ENCODE assay signal across 8 cellular contexts in genomic region chr5:131263648-131264452, GRCh38. TPM values are rescaled to one million over a fixed set of nuclear protein-coding genes. Genes with fewer than 3 reads are reported as not detected.
DNase-seq lines count a peak whose midpoint lies in the region; ATAC-seq and TF ChIP-seq lines count a peak whose summit lies in the region.

Gene CDC42SE2 (plus strand): TSS chr5:131264053. CDS start chr5:131359494, 95,441 bp downstream.

- H3K36me3 Mint-ChIP-seq in chondrocyte (ENCODE audit: low read depth): no peaks in the 10 kb centered on the region

- no peaks in the 10 kb centered on the region for H3K27me3 ChIP-seq in AG04450 (ENCODE audit: control insufficient read depth, insufficient read depth, low read length)

- peaks cover 25% of the 10 kb centered on the region for H3K4me1 Mint-ChIP-seq in chondrocyte (ENCODE audit: low read depth)

- no peaks in the 10 kb centered on the region for H3K9me3 ChIP-seq in AG04450 (ENCODE audit: control insufficient read depth, insufficient read depth, low read length)

- POLR2A ChIA-PET in AG04450 (lab: Yijun Ruan, JAX): interaction anchor here (0.6 to 1.9 kb wide), 9 partner anchors 14 to 114 kb away, joined by 3 to 7 read pairs (median 4); partner anchors contain the start of gene HINT1

- no peak for TF ChIP-seq CTCF in AG04450 (IDR thresholded peaks at IDR 0.05; ENCODE audit: low read depth, low read length)
- no peak for TF ChIP-seq CTCF in chondrocyte (IDR thresholded peaks at IDR 0.05)

- H3K27ac Mint-ChIP-seq in chondrocyte (ENCODE audit: unreplicated experiment): peak within 1 kb of the TSS; percentile 95

- H3K27ac ChIP-seq in AG04450 (ENCODE audit: low read depth, low read length): peak within 1 kb of the TSS; percentile 49

- CTCF ChIA-PET in AG04450 (lab: Charles Lee): interaction anchor here (0.6 to 2.9 kb wide), 5 partner anchors 9 to 118 kb away, joined by 3 to 12 read pairs (median 4); no protein-coding TSS in a partner anchor

- peak within 1 kb of the TSS; percentile 86 for H3K4me3 ChIP-seq in AG04450 (ENCODE audit: low read depth, low read length)

- no peaks in the 10 kb centered on the region for H3K27me3 Mint-ChIP-seq in chondrocyte (ENCODE audit: low read depth)

- H3K9me3 Mint-ChIP-seq in chondrocyte (ENCODE audit: low read depth): no peaks in the 10 kb centered on the region

- peak within 1 kb of the TSS; percentile 90 for H3K4me3 Mint-ChIP-seq in chondrocyte (ENCODE audit: unreplicated experiment)

- peak; percentile 44 for DNase-seq in AG04450 (ENCODE audit: low read depth, low spot score)
- peak; percentile 85 for DNase-seq in NCI-H345 (lab: John Stamatoyannopoulos, UW)
- peak; percentile 79 for DNase-seq in activated CD4-positive, alpha-beta T cell treated with anti-CD3 and anti-CD28 coated beads for 1 hour
- DNase-seq in chondrocyte (ENCODE audit: low spot score): no peak
- DNase-seq in kidney glomerular epithelial cell (lab: John Stamatoyannopoulos, UW): peak; percentile 66
- DNase-seq in stimulated activated CD4-positive, alpha-beta T cell treated with anti-CD3 and anti-CD28 coated beads, Interleukin-1b, Interleukin-23, amount 100 ng/mL, for 1 hour (ENCODE audit: low read depth in 2 of 2): peak; percentile 61 to 65

- peak; percentile 65 for ATAC-seq in GM18861 (IDR thresholded peaks at IDR 0.05; ENCODE audit: unreplicated experiment)
- peak; percentile 84 for ATAC-seq in HG03097 (IDR thresholded peaks at IDR 0.05; ENCODE audit: low FRiP score, unreplicated experiment)

RNA-seq across cellular contexts. Expression of gene CDC42SE2, which starts in this region (rescaled TPM):
- polyA plus RNA-seq in AG04450 (2011; rRNA removed): 20.6 and 27.4 TPM in 2 replicates
- 12.6 and 23.6 TPM in 2 replicates for polyA minus RNA-seq in AG04450 (2011; rRNA and poly(A)+ RNA removed)
- total RNA-seq in chondrocyte: 21.1 to 23.7 TPM (median 22.0 TPM) in 3 replicates
